ENCODE assay signal across 7 cellular contexts in the genomic region with DNA sequence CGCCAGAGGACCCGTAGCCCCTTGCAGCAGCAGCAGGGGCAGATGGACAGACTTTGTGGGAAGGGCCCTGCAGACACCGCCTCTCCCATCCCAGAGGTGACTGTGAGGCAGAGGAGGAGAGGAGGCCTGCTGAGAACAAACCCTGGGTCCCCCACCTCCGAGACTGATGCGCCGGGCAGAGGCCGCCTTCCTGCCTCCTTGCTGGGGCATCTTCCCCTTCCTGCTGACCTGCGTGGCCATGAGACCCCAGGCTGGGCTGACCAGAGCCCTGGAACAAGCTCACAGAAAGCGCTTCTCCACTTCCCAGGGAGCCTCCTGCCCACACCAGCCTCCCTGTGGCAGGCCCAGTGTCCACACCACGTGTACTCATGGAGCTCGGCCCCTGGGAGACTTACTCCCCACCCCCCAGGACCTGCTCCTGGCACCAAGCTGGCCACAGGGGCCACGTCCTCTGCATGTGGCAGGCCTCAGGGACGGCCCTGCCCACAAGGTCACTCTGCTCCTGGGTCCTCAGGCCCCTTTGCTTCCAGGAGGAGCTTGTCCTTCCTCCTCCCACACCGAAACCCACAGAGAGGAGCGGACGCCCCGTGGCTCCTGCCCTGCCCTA.
DNase-seq lines count a peak whose midpoint lies in the region; ATAC-seq, FAIRE-seq and TF ChIP-seq lines count a peak whose summit lies in the region.
"Not testable (repeated sequence)": the region's sequence is repeated elsewhere in the genome, so short reads cannot be mapped to it uniquely, and the experiment has no call there.

No MANE protein-coding gene starts in this region.

- peaks cover 10% of the 10 kb centered on the region for H3K27me3 Mint-ChIP-seq in activated T-helper 17 cell treated with anti-CD3 and anti-CD28 coated beads, Interleukin-2, amount 50 U/mL, for 72 hours
- peaks cover 10 to 11% of the 10 kb centered on the region in 2 donors for H3K27me3 Mint-ChIP-seq in effector memory CD8-positive, alpha-beta T cell
- not testable (repeated sequence) for H3K27me3 Mint-ChIP-seq in mesothelial cell of epicardium (ENCODE audit: low read depth)
- peaks cover 73% of the 10 kb centered on the region for H3K27me3 Mint-ChIP-seq in stimulated activated memory B cell treated with anti-CD40 and anti-IgM and Interleukin-4, amounts not matched to agents 10 μg/mL and 1 μg/mL and 100 μg/mL, for 72 hours

- not testable (repeated sequence) for TF ChIP-seq RAD21 in A549 (conservative IDR thresholded peaks at IDR 0.05 in 1 of 2, IDR thresholded peaks at IDR 0.05 in 1 of 2)

- not testable (repeated sequence) for H3K4me3 ChIP-seq in A549; trophoblast cell (ENCODE audit: low read depth, low read length)

- H2AFZ ChIP-seq in trophoblast cell (ENCODE audit: insufficient read depth, low read length, poor library complexity): not testable (repeated sequence)

- ATAC-seq in A549; activated T-helper 17 cell treated with anti-CD3 and anti-CD28 coated beads, Interleukin-2, amount 50 U/mL, for 72 hours (replicated peaks); effector memory CD8-positive, alpha-beta T cell (replicated peaks); stimulated activated memory B cell treated with anti-CD40 and anti-IgM and Interleukin-4, amounts not matched to agents 10 μg/mL and 1 μg/mL and 100 μg/mL, for 72 hours: not testable (repeated sequence)

- H3K36me3 Mint-ChIP-seq in activated T-helper 17 cell treated with anti-CD3 and anti-CD28 coated beads, Interleukin-2, amount 50 U/mL, for 72 hours (ENCODE audit: low read depth); mesothelial cell of epicardium: not testable (repeated sequence)
- H3K36me3 Mint-ChIP-seq in effector memory CD8-positive, alpha-beta T cell (ENCODE audit: insufficient read depth): peaks cover 14% of the 10 kb centered on the region
- peaks cover 26% of the 10 kb centered on the region for H3K36me3 Mint-ChIP-seq in stimulated activated memory B cell treated with anti-CD40 and anti-IgM and Interleukin-4, amounts not matched to agents 10 μg/mL and 1 μg/mL and 100 μg/mL, for 72 hours

- H3K4me1 Mint-ChIP-seq in activated T-helper 17 cell treated with anti-CD3 and anti-CD28 coated beads, Interleukin-2, amount 50 U/mL, for 72 hours: not testable (repeated sequence)
- H3K4me1 Mint-ChIP-seq in effector memory CD8-positive, alpha-beta T cell (ENCODE audit: low read depth in 2 of 2): peaks cover 17 to 22% of the 10 kb centered on the region in 2 donors
- H3K4me1 Mint-ChIP-seq in mesothelial cell of epicardium: peaks cover 54% of the 10 kb centered on the region
- peaks cover 40% of the 10 kb centered on the region for H3K4me1 Mint-ChIP-seq in stimulated activated memory B cell treated with anti-CD40 and anti-IgM and Interleukin-4, amounts not matched to agents 10 μg/mL and 1 μg/mL and 100 μg/mL, for 72 hours

- H3K9me3 ChIP-seq in A549; trophoblast cell (ENCODE audit: insufficient read depth, low read depth, low read length): not testable (repeated sequence)

- POLR2A ChIA-PET in A549 (lab: Yijun Ruan, JAX): not testable (repeated sequence)

- not testable (repeated sequence) for H4K12ac ChIP-seq in trophoblast cell (ENCODE audit: low read depth, low read length)

- CTCF ChIA-PET in A549 (lab: Yijun Ruan, JAX): not testable (repeated sequence)

- peak overlapping the region; percentile 7 for H3K18ac ChIP-seq in trophoblast cell (ENCODE audit: low read length)

- H3K14ac ChIP-seq in trophoblast cell (ENCODE audit: low read length): peak overlapping the region; percentile 74

- H3K9me3 Mint-ChIP-seq in activated T-helper 17 cell treated with anti-CD3 and anti-CD28 coated beads, Interleukin-2, amount 50 U/mL, for 72 hours; effector memory CD8-positive, alpha-beta T cell; mesothelial cell of epicardium; stimulated activated memory B cell treated with anti-CD40 and anti-IgM and Interleukin-4, amounts not matched to agents 10 μg/mL and 1 μg/mL and 100 μg/mL, for 72 hours: not testable (repeated sequence)

- not testable (repeated sequence) for H3K4ac ChIP-seq in trophoblast cell (ENCODE audit: low read depth, low read length)

- not testable (repeated sequence) for TF ChIP-seq EP300 in A549 (IDR thresholded peaks at IDR 0.05)

- peak overlapping the region; percentile 53 for H3K4me3 Mint-ChIP-seq in activated T-helper 17 cell treated with anti-CD3 and anti-CD28 coated beads, Interleukin-2, amount 50 U/mL, for 72 hours
- H3K4me3 Mint-ChIP-seq in effector memory CD8-positive, alpha-beta T cell: peak overlapping the region in 1 of 2 donors; percentile 71
- not testable (repeated sequence) for H3K4me3 Mint-ChIP-seq in mesothelial cell of epicardium; stimulated activated memory B cell treated with anti-CD40 and anti-IgM and Interleukin-4, amounts not matched to agents 10 μg/mL and 1 μg/mL and 100 μg/mL, for 72 hours

- H3K27ac ChIP-seq in A549: peak overlapping the region; percentile 79 to 95; a peak in 4 of 6 replicates
- not testable (repeated sequence) for H3K27ac ChIP-seq in trophoblast cell (ENCODE audit: low read depth, low read length)

- not testable (repeated sequence) for H3K4me2 ChIP-seq in A549; trophoblast cell (ENCODE audit: low read length)

- H3K79me2 ChIP-seq in trophoblast cell (ENCODE audit: control insufficient read depth, insufficient read depth, low read length, poor library complexity): not testable (repeated sequence)

- H3K27ac Mint-ChIP-seq in activated T-helper 17 cell treated with anti-CD3 and anti-CD28 coated beads, Interleukin-2, amount 50 U/mL, for 72 hours: not testable (repeated sequence)
- peak overlapping the region; percentile 86 to 88 for H3K27ac Mint-ChIP-seq in effector memory CD8-positive, alpha-beta T cell
- H3K27ac Mint-ChIP-seq in mesothelial cell of epicardium: peak overlapping the region; percentile 93
- peak overlapping the region; percentile 90 for H3K27ac Mint-ChIP-seq in stimulated activated memory B cell treated with anti-CD40 and anti-IgM and Interleukin-4, amounts not matched to agents 10 μg/mL and 1 μg/mL and 100 μg/mL, for 72 hours

- H2BK120ac ChIP-seq in trophoblast cell (ENCODE audit: insufficient read depth, low read length, poor library complexity): peak overlapping the region; percentile 74

- TF ChIP-seq CTCF in A549 (IDR thresholded peaks at IDR 0.05); mesothelial cell of epicardium (IDR thresholded peaks at IDR 0.05; ENCODE audit: unreplicated experiment): not testable (repeated sequence)

- not testable (repeated sequence) for H3K9ac ChIP-seq in trophoblast cell (ENCODE audit: low read length)

- 87% methylated on average over 4 of the region's 17 CpGs for WGBS in A549 (ENCODE audit: missing lambda C conversion rate)
- WGBS in trophoblast cell (ENCODE audit: extremely low coverage, insufficient coverage, insufficient read length): no CpG with 5 or more reads among the region's 17 CpGs

- H3K27me3 ChIP-seq in trophoblast cell (ENCODE audit: insufficient read depth, low read length): not testable (repeated sequence)

- peak overlapping the region; percentile 19 for H2BK12ac ChIP-seq in trophoblast cell (ENCODE audit: low read length)

- H3K23ac ChIP-seq in trophoblast cell (ENCODE audit: low read length): not testable (repeated sequence)

- H3K4me1 ChIP-seq in A549 (peaks cover 17% of the 10 kb centered on the region), trophoblast cell (ENCODE audit: control insufficient read depth in 1 of 2, insufficient read depth in 2 of 2, low read length in 2 of 2) (peaks cover 25 to 35% of the 10 kb centered on the region in 2 experiments)

- H3K79me1 ChIP-seq in trophoblast cell (ENCODE audit: low read length): peaks cover 33% of the 10 kb centered on the region

- not testable (repeated sequence) for H2BK5ac ChIP-seq in trophoblast cell (ENCODE audit: low read depth, low read length, poor library complexity)

- not testable (repeated sequence) for H3K36me3 ChIP-seq in trophoblast cell (ENCODE audit: control insufficient read depth in 1 of 2, insufficient read depth in 2 of 2, low read length in 2 of 2)

- not testable (repeated sequence) for FAIRE-seq in A549 (lab: Jason Lieb, UNC)
- FAIRE-seq in HTR-8/SVneo (lab: Jason Lieb, UNC): peak; percentile 16

- TF ChIP-seq POLR2A in A549 (IDR thresholded peaks at IDR 0.05; ENCODE audit: low read length): not testable (repeated sequence)

- not testable (repeated sequence) for DNase-seq in A549 (ENCODE audit: low read depth in 1 of 2, low spot score in 1 of 2); HTR-8/SVneo (ENCODE audit: insufficient read length, low spot score); effector memory CD8-positive, alpha-beta T cell; mesothelial cell of epicardium (ENCODE audit: low spot score in 2 of 2, unreplicated experiment in 2 of 2); trophoblast cell

- peak overlapping the region; percentile 83 for H4K91ac ChIP-seq in trophoblast cell (ENCODE audit: low read depth, low read length)

- peak overlapping the region; percentile 13 for H2AK5ac ChIP-seq in trophoblast cell (ENCODE audit: low read length)

- not testable (repeated sequence) for H4K8ac ChIP-seq in trophoblast cell (ENCODE audit: low read depth, low read length)
